ENCODE assay signal across 13 cellular contexts in the genomic region with DNA sequence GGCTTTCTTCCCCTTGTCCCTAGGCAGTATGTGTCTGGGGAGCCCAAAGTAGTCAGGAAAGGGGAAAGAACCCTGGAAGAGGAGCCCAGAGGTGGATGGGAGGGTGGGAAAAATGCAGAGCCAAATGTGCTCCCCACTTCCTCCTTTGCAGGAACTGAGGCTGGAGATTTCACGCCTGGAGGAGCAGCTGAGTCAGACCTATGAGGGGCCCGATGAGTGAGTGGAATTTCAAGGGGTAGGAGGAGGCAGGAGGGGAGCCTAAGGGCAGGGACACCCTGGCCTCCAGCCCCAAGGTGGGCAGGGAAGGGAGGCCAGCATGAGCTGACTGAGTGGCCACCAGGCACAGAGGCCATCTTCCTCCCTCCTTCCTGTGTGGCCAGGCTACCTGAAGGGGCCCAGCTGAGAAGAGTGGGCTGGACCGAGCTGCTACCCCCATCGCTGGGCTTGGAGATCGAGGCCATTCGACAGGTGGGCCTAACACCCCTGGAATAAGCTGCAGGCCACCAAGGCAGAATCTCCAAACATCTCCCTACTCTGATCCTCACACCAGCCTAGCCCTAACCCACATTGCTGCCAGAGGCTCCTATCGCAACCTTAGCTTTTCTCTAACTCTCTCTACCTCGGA. TPM values are rescaled to one million over a fixed set of nuclear protein-coding genes. Genes with fewer than 3 reads are reported as not detected.
A peak's percentile ranks its signal among the peaks of the same experiment; 100 is the strongest.
DNase-seq lines count a peak whose midpoint lies in the region; FAIRE-seq and TF ChIP-seq lines count a peak whose summit lies in the region.
"Had no signal": no experiment of that assay in that cellular context is flagged by ENCODE, and none has a peak within 500 bp of the region (broad histone marks: within the 10 kb centered on the region; RNA-seq: fewer than 3 reads in every experiment).

No MANE protein-coding gene starts in this region.

- FAIRE-seq in GM12892 (lab: Jason Lieb, UNC) = peak; percentile 64

- no peaks in the 10 kb centered on the region for H3K27me3 ChIP-seq in BLaER1 treated with 17β-estradiol and CSF1 and Interleukin-3, amounts not matched to agents 10 nM and 100 nM

- peak overlapping the region in 7 of 10 experiments; percentile 8 to 50 (median 36); a peak in 11 of 20 replicates for H3K4me3 ChIP-seq in BLaER1 treated with 17β-estradiol and CSF1 and Interleukin-3, amounts not matched to agents 10 nM and 100 nM

- no peaks in the 10 kb centered on the region for H4K20me1 ChIP-seq in BLaER1 treated with 17β-estradiol and CSF1 and Interleukin-3, amounts not matched to agents 10 nM and 100 nM

- no peaks in the 10 kb centered on the region for H3K36me3 ChIP-seq in BLaER1 treated with 17β-estradiol and CSF1 and Interleukin-3, amounts not matched to agents 10 nM and 100 nM

- TF ChIP-seq POLR2A in GM12892 (IDR thresholded peaks at IDR 0.05; ENCODE audit: low read depth, low read length) = no peak

- DNase-seq in GM12892 (ENCODE audit: insufficient read length) (no peak), RPMI7951 (ENCODE audit: low read depth) (peak; percentile 24), epidermal melanocyte (ENCODE audit: insufficient read length, low spot score) (peak; percentile 9), A172 (ENCODE audit: low spot score) (no peak), cardiac septum (ENCODE audit: low spot score) (no peak), RKO (ENCODE audit: low spot score) (no peak), SK-N-DZ (ENCODE audit: low spot score) (no peak)
- DNase-seq: NCI-H1436 treated with DMSO at 0.1 percent for 48 hours had no signal

- intact Hi-C loops in cardiac septum (cut with DNase I) = no loop called here

- peak overlapping the region; percentile 34 to 71 (median 61); a peak in 19 of 22 replicates for H3K9ac ChIP-seq in BLaER1 treated with 17β-estradiol and CSF1 and Interleukin-3, amounts not matched to agents 10 nM and 100 nM

- H3K9me3 ChIP-seq in BLaER1 treated with 17β-estradiol and CSF1 and Interleukin-3, amounts not matched to agents 10 nM and 100 nM (replicated peaks in 1 of 11) = no peaks in the 10 kb centered on the region

- H3K4me2 ChIP-seq in BLaER1 treated with 17β-estradiol and CSF1 and Interleukin-3, amounts not matched to agents 10 nM and 100 nM = peak overlapping the region; percentile 85 to 99 (median 93)

- peaks cover 75 to 100% (median 99%) of the 10 kb centered on the region in 10 experiments for H3K4me1 ChIP-seq in BLaER1 treated with 17β-estradiol and CSF1 and Interleukin-3, amounts not matched to agents 10 nM and 100 nM

- peak overlapping the region; percentile 59 to 89 (median 81); a peak in 21 of 22 replicates for H3K27ac ChIP-seq in BLaER1 treated with 17β-estradiol and CSF1 and Interleukin-3, amounts not matched to agents 10 nM and 100 nM

RNA-seq across cellular contexts. Expression of gene PTH2, which starts 14.3 kb away (rescaled TPM):
- not detected for polyA plus RNA-seq in GM12892 (2012; ENCODE audit: missing spikeins)
- not detected in 2 replicates for total RNA-seq in RPMI7951 (2014; rRNA removed; shearing (Covaris generic))
- not detected in 2 replicates for total RNA-seq in A172 (2014; rRNA removed; shearing (Covaris generic))
- total RNA-seq in cardiac septum = not detected
- polyA plus RNA-seq in SK-N-DZ (2014; cell fraction: cytosol; rRNA removed) = not detected in 2 replicates
- polyA plus RNA-seq in SK-N-DZ (2014; cell fraction: nucleus; rRNA removed) = not detected in 2 replicates
- total RNA-seq: H4, omental fat pad, subcutaneous adipose tissue had no signal
- polyA plus RNA-seq: esophagus had no signal

RNA-seq across cellular contexts. Expression of gene GFY, which starts 16.3 kb away (rescaled TPM):
- polyA plus RNA-seq in GM12892 (2012; ENCODE audit: missing spikeins) = not detected
- not detected in 2 replicates for total RNA-seq in RPMI7951 (2014; rRNA removed; shearing (Covaris generic))
- not detected in 2 replicates for total RNA-seq in A172 (2014; rRNA removed; shearing (Covaris generic))
- not detected for total RNA-seq in cardiac septum
- not detected in 2 replicates for polyA plus RNA-seq in SK-N-DZ (2014; cell fraction: cytosol; rRNA removed)
- not detected in 2 replicates for polyA plus RNA-seq in SK-N-DZ (2014; cell fraction: nucleus; rRNA removed)
- total RNA-seq: H4, omental fat pad, subcutaneous adipose tissue had no signal
- polyA plus RNA-seq: esophagus had no signal

RNA-seq across cellular contexts. Expression of gene KASH5, which starts 20.9 kb away (rescaled TPM):
- not detected for polyA plus RNA-seq in GM12892 (2012; ENCODE audit: missing spikeins)
- total RNA-seq in RPMI7951 (2014; rRNA removed; shearing (Covaris generic)) = not detected in 2 replicates
- not detected in 2 replicates for total RNA-seq in A172 (2014; rRNA removed; shearing (Covaris generic))
- total RNA-seq in cardiac septum = not detected
- polyA plus RNA-seq in SK-N-DZ (2014; cell fraction: cytosol; rRNA removed) = not detected in 2 replicates
- not detected in 2 replicates for polyA plus RNA-seq in SK-N-DZ (2014; cell fraction: nucleus; rRNA removed)
- total RNA-seq: H4, subcutaneous adipose tissue had no signal
- polyA plus RNA-seq: esophagus had no signal

RNA-seq across cellular contexts. Expression of gene SLC17A7, which starts 32.4 kb away (rescaled TPM):
- not detected for polyA plus RNA-seq in GM12892 (2012; ENCODE audit: missing spikeins)
- 0.84 and 1.9 TPM in 2 replicates for total RNA-seq in RPMI7951 (2014; rRNA removed; shearing (Covaris generic))
- total RNA-seq in A172 (2014; rRNA removed; shearing (Covaris generic)) = 0.12 TPM in 1 of 2 replicates, not detected in the other
- total RNA-seq in cardiac septum = 1.6 TPM
- not detected in 2 replicates for polyA plus RNA-seq in SK-N-DZ (2014; cell fraction: cytosol; rRNA removed)
- 0.16 TPM in 1 of 2 replicates, not detected in the other for polyA plus RNA-seq in SK-N-DZ (2014; cell fraction: nucleus; rRNA removed)

RNA-seq across cellular contexts. Expression of gene PIH1D1, which starts 42.7 kb away (rescaled TPM):
- polyA plus RNA-seq in GM12892 (2012; ENCODE audit: missing spikeins) = 114 TPM
- 176 and 221 TPM in 2 replicates for total RNA-seq in RPMI7951 (2014; rRNA removed; shearing (Covaris generic))
- total RNA-seq in A172 (2014; rRNA removed; shearing (Covaris generic)) = 103 and 119 TPM in 2 replicates
- total RNA-seq in cardiac septum = 24.2 TPM
- polyA plus RNA-seq in SK-N-DZ (2014; cell fraction: cytosol; rRNA removed) = 105 and 107 TPM in 2 replicates
- polyA plus RNA-seq in SK-N-DZ (2014; cell fraction: nucleus; rRNA removed) = 190 and 225 TPM in 2 replicates

Comparison
In these comparisons a context has a peak if more than half of its experiments do, and no peak if none do; other contexts are left out.
1. DNase-seq: peak in RPMI7951 (single experiment) and epidermal melanocyte (single experiment); none in GM12892 (single experiment), A172 (single experiment), cardiac septum (single experiment), RKO (single experiment) and SK-N-DZ (single experiment).